In genomic region chr15:61050844-61051569, GRCh38 we compare ENCODE assay signal across 17 cellular contexts.
DNase-seq lines count a peak whose midpoint lies in the region; ATAC-seq, FAIRE-seq and TF ChIP-seq lines count a peak whose summit lies in the region.
"Had no signal": no experiment of that assay in that cellular context is flagged by ENCODE, and none has a peak within 500 bp of the region (broad histone marks: within the 10 kb centered on the region; RNA-seq: fewer than 3 reads in every experiment).

No MANE protein-coding gene starts in this region.

- 22% methylated on average over 6 of the region's 6 CpGs for WGBS in GM12878 (ENCODE audit: insufficient coverage, insufficient replicate concordance, low lambda C conversion rate, missing lambda C conversion rate)

- no peaks in the 10 kb centered on the region for H3K9me3 ChIP-seq in HCT116 (ENCODE audit: control insufficient read depth in 1 of 2, insufficient read depth in 1 of 2, low read depth in 1 of 2, low read length in 2 of 2)
- H3K9me3 ChIP-seq in GM12878 (replicated peaks; ENCODE audit: control insufficient read depth, insufficient read depth, low read length): no peaks in the 10 kb centered on the region
- H3K9me3 ChIP-seq: BE2C, SJCRH30, testis had no signal

- peak; percentile 40 for TF ChIP-seq CTCF in Calu3 (IDR thresholded peaks at IDR 0.05; ENCODE audit: unreplicated experiment)
- TF ChIP-seq CTCF in HCT116 (IDR thresholded peaks at IDR 0.05 in 2 of 3, conservative IDR thresholded peaks at IDR 0.05 in 1 of 3; ENCODE audit: borderline replicate concordance in 1 of 3, insufficient read depth in 1 of 3, low read depth in 2 of 3, low read length in 2 of 3): no peak
- TF ChIP-seq CTCF in GM12878 (IDR thresholded peaks at IDR 0.05 in 2 of 3, conservative IDR thresholded peaks at IDR 0.05 in 1 of 3; ENCODE audit: control insufficient read depth in 2 of 3, extremely low read depth in 1 of 3, insufficient read depth in 1 of 3, low read depth in 3 of 3, low read length in 3 of 3): no peak
- no peak for TF ChIP-seq CTCF in nephron (IDR thresholded peaks at IDR 0.05; ENCODE audit: unreplicated experiment in 3 of 3)
- no peak for TF ChIP-seq CTCF in RWPE1 (conservative IDR thresholded peaks at IDR 0.05; ENCODE audit: low read depth)

- TF ChIP-seq POLR2A in HCT116 (IDR thresholded peaks at IDR 0.05; ENCODE audit: borderline replicate concordance, extremely low read depth, insufficient read depth, insufficient read length): no peak
- TF ChIP-seq POLR2A in GM12878 (IDR thresholded peaks at IDR 0.05; ENCODE audit: low read depth, low read length): no peak

- intact Hi-C loops in Calu3 (cut with micrococcal nuclease; ENCODE audit: unreplicated experiment) (loop anchor here (2.0 kb wide), 2 partner anchors 134 to 458 kb away; no protein-coding TSS in a partner anchor), HCT116 (cut with micrococcal nuclease) (loop anchor here (5.0 kb wide), 1 partner anchor 464 kb away; no protein-coding TSS in a partner anchor), GM12878 (cut with micrococcal nuclease; ENCODE audit: unreplicated experiment) (no loop called here)

- H3K36me3 ChIP-seq in HCT116 (ENCODE audit: control insufficient read depth in 1 of 2, insufficient read depth in 2 of 2, low read length in 2 of 2) (no peaks in the 10 kb centered on the region), GM12878 (ENCODE audit: control insufficient read depth in 2 of 2, insufficient read depth in 2 of 2, low read length in 1 of 2) (no peaks in the 10 kb centered on the region)
- H3K36me3 ChIP-seq: BE2C, brain microvascular endothelial cell, SJCRH30 had no signal

- no peaks in the 10 kb centered on the region for H3K9me2 ChIP-seq in HCT116 (ENCODE audit: insufficient read depth)

- RAD21 ChIA-PET in HCT116 (lab: Charles Lee; ENCODE audit: low non-redundant PET in 1 of 2, low total read pairs in 2 of 2, uncharacterized antibody in 2 of 2, unreplicated experiment in 2 of 2) (no interaction called here), GM12878 (lab: Charles Lee; ENCODE audit: unreplicated experiment) (no interaction called here)

- no peaks in the 10 kb centered on the region for H3K9me3 Mint-ChIP-seq in Calu3 (ENCODE audit: low read depth, unreplicated experiment)
- no peaks in the 10 kb centered on the region for H3K9me3 Mint-ChIP-seq in nephron
- H3K9me3 Mint-ChIP-seq: memory B cell had no signal

- POLR2A ChIA-PET in HCT116 (lab: Charles Lee) (no interaction called here), GM12878 (lab: Charles Lee) (no interaction called here), RWPE1 (lab: Yijun Ruan, JAX; ENCODE audit: low non-redundant PET) (no interaction called here)

- H3K4me3 ChIP-seq in HCT116 (replicated peaks in 1 of 2; ENCODE audit: low read depth in 1 of 2, low read length in 2 of 2) (no peak overlapping the region), GM12878 (no peak overlapping the region)
- H3K4me3 ChIP-seq: SJCRH30, testis had no signal

- CTCF ChIA-PET in Calu3 (lab: Charles Lee): interaction anchor here (1.1 to 1.2 kb wide), 2 partner anchors 10 to 466 kb away, joined by 3 to 5 read pairs; no protein-coding TSS in a partner anchor
- CTCF ChIA-PET in HCT116 (lab: Charles Lee): no interaction called here
- CTCF ChIA-PET in GM12878 (lab: Yijun Ruan, JAX): no interaction called here
- CTCF ChIA-PET in RWPE1 (lab: Yijun Ruan, JAX): interaction anchor here (0.6 to 1.0 kb wide), 4 partner anchors 10 to 1310 kb away, joined by 3 to 5 read pairs (median 3); no protein-coding TSS in a partner anchor

- H3K4me2 ChIP-seq in HCT116 (ENCODE audit: low read length): no peak overlapping the region
- H3K4me2 ChIP-seq in GM12878 (ENCODE audit: control insufficient read depth, insufficient read depth): no peak overlapping the region

- H3K4me1 Mint-ChIP-seq in Calu3 (ENCODE audit: low read depth, unreplicated experiment): peaks cover 9% of the 10 kb centered on the region
- peaks cover 38% of the 10 kb centered on the region for H3K4me1 Mint-ChIP-seq in nephron
- H3K4me1 Mint-ChIP-seq: memory B cell had no signal

- TF ChIP-seq EP300 in GM12878 (IDR thresholded peaks at IDR 0.05; ENCODE audit: borderline replicate concordance in 1 of 2, control insufficient read depth in 1 of 2, low read depth in 2 of 2, low read length in 2 of 2): no peak

- BruUV-seq in Calu3 (replicated peaks; lab: Mats Ljungman, UMichigan): no TSS peak
- BruUV-seq in HCT116 (replicated peaks; lab: Mats Ljungman, UMichigan): no TSS peak
- no TSS peak for BruUV-seq in GM12878 (replicated peaks; lab: Mats Ljungman, UMichigan)

- H4K20me1 ChIP-seq in HCT116 (ENCODE audit: insufficient read depth) (no peaks in the 10 kb centered on the region), GM12878 (ENCODE audit: control insufficient read depth, insufficient read depth) (no peaks in the 10 kb centered on the region)

- no peak overlapping the region for H3K4me3 Mint-ChIP-seq in Calu3 (ENCODE audit: low read depth, unreplicated experiment)
- H3K4me3 Mint-ChIP-seq in nephron: no peak overlapping the region
- H3K4me3 Mint-ChIP-seq: memory B cell had no signal

- H3K36me3 Mint-ChIP-seq in Calu3 (ENCODE audit: insufficient read depth, unreplicated experiment) (no peaks in the 10 kb centered on the region), nephron (ENCODE audit: low read depth) (no peaks in the 10 kb centered on the region)
- H3K36me3 Mint-ChIP-seq: memory B cell had no signal

- H3K27ac Mint-ChIP-seq in Calu3 (ENCODE audit: unreplicated experiment) (no peak overlapping the region), nephron (peak overlapping the region; percentile 50 to 64 (median 56))
- H3K27ac Mint-ChIP-seq: memory B cell had no signal

- no peak for FAIRE-seq in GM12878 (lab: Jason Lieb, UNC)
- FAIRE-seq: HTR-8/SVneo had no signal

- H3K27ac ChIP-seq in HCT116 (ENCODE audit: low read depth, low read length): no peak overlapping the region
- no peak overlapping the region for H3K27ac ChIP-seq in GM12878 (ENCODE audit: control insufficient read depth, insufficient read depth)
- no peak overlapping the region for H3K27ac ChIP-seq in RWPE1
- H3K27ac ChIP-seq: brain microvascular endothelial cell, SJCRH30, testis had no signal

- H3K4me1 ChIP-seq in HCT116 (ENCODE audit: control insufficient read depth in 1 of 2, insufficient read depth in 2 of 2, low read length in 2 of 2) (no peaks in the 10 kb centered on the region), GM12878 (ENCODE audit: control insufficient read depth, insufficient read depth, low read length) (no peaks in the 10 kb centered on the region; the same call in 1 of the 2 replicates)
- H3K4me1 ChIP-seq: SJCRH30 had no signal

- ATAC-seq in HCT116 (peak; percentile 22; the same call in 1 of the 2 replicates), GM12878 (peak; percentile 50), HG03025 (IDR thresholded peaks at IDR 0.05; ENCODE audit: low FRiP score, unreplicated experiment) (no peak)

- no peak overlapping the region for H3K9ac ChIP-seq in HCT116 (ENCODE audit: low read length)
- H3K9ac ChIP-seq in GM12878 (ENCODE audit: control insufficient read depth, insufficient read depth, low read length): no peak overlapping the region

- TF ChIP-seq RAD21 in HCT116 (IDR thresholded peaks at IDR 0.05; ENCODE audit: low read depth) (no peak), GM12878 (IDR thresholded peaks at IDR 0.05; ENCODE audit: insufficient read depth, low read depth, low read length) (no peak)

- SMC1A ChIA-PET in GM12878 (lab: Charles Lee; ENCODE audit: uncharacterized antibody, unreplicated experiment): interaction anchor here (1.5 kb wide), 1 partner anchor 465 kb away, joined by 4 read pairs; no protein-coding TSS in a partner anchor

- DNase-seq in Calu3: no peak
- no peak for DNase-seq in HCT116 (ENCODE audit: low read depth, low spot score)
- DNase-seq in GM12878 (ENCODE audit: low read depth, low spot score): no peak
- DNase-seq in NCI-H2196 treated with DMSO at 0.1 percent for 48 hours (lab: John Stamatoyannopoulos, UW; ENCODE audit: unreplicated experiment): no peak
- DNase-seq in RWPE1 (ENCODE audit: low spot score): no peak
- DNase-seq in activated gamma-delta T cell treated with Interleukin-2 at 50 U/mL for 16 hours: no peak
- DNase-seq: activated naive CD4-positive, alpha-beta T cell; DMS153; NCI-H2029 had no signal

- no peaks in the 10 kb centered on the region for H3K79me2 ChIP-seq in HCT116 (ENCODE audit: insufficient read depth, low read length)
- H3K79me2 ChIP-seq in GM12878 (ENCODE audit: control insufficient read depth, insufficient read depth, low read length): no peaks in the 10 kb centered on the region

- H2AFZ ChIP-seq in HCT116 (ENCODE audit: low read depth, low read length, poor library complexity, severe bottlenecking) (no peak overlapping the region), GM12878 (ENCODE audit: control insufficient read depth, low read depth, low read length) (no peak overlapping the region)

- in situ Hi-C loops in GM12878 (cut with MboI): no loop called here

- peaks cover 27% of the 10 kb centered on the region; the same call in 1 of the 2 replicates for H3K27me3 ChIP-seq in HCT116 (ENCODE audit: insufficient read depth, low read length)
- no peaks in the 10 kb centered on the region; a peak in 1 of 4 replicates for H3K27me3 ChIP-seq in GM12878 (replicated peaks in 1 of 2; ENCODE audit: control insufficient read depth in 2 of 2, insufficient read depth in 2 of 2, low read length in 1 of 2)
- H3K27me3 ChIP-seq: BE2C, brain microvascular endothelial cell, SJCRH30, testis had no signal

- H3K27me3 Mint-ChIP-seq in Calu3 (ENCODE audit: unreplicated experiment): peaks cover 78% of the 10 kb centered on the region
- H3K27me3 Mint-ChIP-seq in nephron (ENCODE audit: low read depth): peaks cover 12% of the 10 kb centered on the region

TF ChIP-seq in HCT116, 20 proteins besides CTCF, POLR2A, EP300 and RAD21 (continues in another document):
- TF ChIP-seq MAX (IDR thresholded peaks at IDR 0.05) (no peak), FOSL1 (IDR thresholded peaks at IDR 0.05; ENCODE audit: low read depth) (no peak), CBX3 (IDR thresholded peaks at IDR 0.05; ENCODE audit: low read depth) (no peak)

TF ChIP-seq in GM12878, 131 proteins besides CTCF, POLR2A, EP300 and RAD21 (continues in another document):
- no peak for TF ChIP-seq RELB (IDR thresholded peaks at IDR 0.05; ENCODE audit: low read depth)
- TF ChIP-seq RCOR1 (conservative IDR thresholded peaks at IDR 0.05; ENCODE audit: low read depth, low read length): no peak
- TF ChIP-seq FOXK2 (IDR thresholded peaks at IDR 0.05): no peak

Comparison
In these comparisons a context has a peak if more than half of its experiments do, and no peak if none do; other contexts are left out.
1. CTCF ChIA-PET loops: an anchor here in Calu3 (1.1 to 1.2 kb wide) and RWPE1 (0.6 to 1.0 kb wide); none called in HCT116 and GM12878.